ENCODE assay signal across 14 cellular contexts in genomic region chr14:79708426-79708825, GRCh38.
A peak's percentile ranks its signal among the peaks of the same experiment; 100 is the strongest.
DNase-seq lines count a peak whose midpoint lies in the region; ATAC-seq, FAIRE-seq and TF ChIP-seq lines count a peak whose summit lies in the region.
"Had no signal": no experiment of that assay in that cellular context is flagged by ENCODE, and none has a peak within 500 bp of the region (broad histone marks: within the 10 kb centered on the region; RNA-seq: fewer than 3 reads in every experiment).

No MANE protein-coding gene starts in this region.

- FAIRE-seq in A549 (lab: Jason Lieb, UNC) (no peak), GM19239 (lab: Jason Lieb, UNC) (no peak)
- FAIRE-seq: GM12892 had no signal

- no peaks in the 10 kb centered on the region for H3F3A ChIP-seq in smooth muscle cell (ENCODE audit: low read depth)

- no peaks in the 10 kb centered on the region for H3K27me3 Mint-ChIP-seq in mesothelial cell of epicardium (ENCODE audit: low read depth)
- H3K27me3 Mint-ChIP-seq: CD4-positive, alpha-beta T cell had no signal

- H3K9me3 Mint-ChIP-seq in mesothelial cell of epicardium: no peaks in the 10 kb centered on the region

- WGBS in A549 (ENCODE audit: missing lambda C conversion rate): 67% methylated on average over 3 of the region's 3 CpGs
- WGBS in smooth muscle cell (ENCODE audit: low lambda C conversion rate): 92% methylated on average over 3 of the region's 3 CpGs

- H3K4me1 Mint-ChIP-seq in mesothelial cell of epicardium: peaks cover 74% of the 10 kb centered on the region

- no peaks in the 10 kb centered on the region for H3K36me3 Mint-ChIP-seq in mesothelial cell of epicardium

- TF ChIP-seq CTCF in A549 (IDR thresholded peaks at IDR 0.05) (no peak), mesothelial cell of epicardium (IDR thresholded peaks at IDR 0.05; ENCODE audit: unreplicated experiment) (no peak), smooth muscle cell (IDR thresholded peaks at IDR 0.05; ENCODE audit: borderline replicate concordance, insufficient read depth, poor library complexity, severe bottlenecking) (no peak)

- no peak overlapping the region for H3K4me3 Mint-ChIP-seq in mesothelial cell of epicardium
- H3K4me3 Mint-ChIP-seq: CD4-positive, alpha-beta T cell had no signal

- ATAC-seq in A549 (no peak), GM19455 (IDR thresholded peaks at IDR 0.05; ENCODE audit: unreplicated experiment) (no peak)

- TF ChIP-seq EP300 in A549 (IDR thresholded peaks at IDR 0.05): no peak

- CTCF ChIA-PET in A549 (lab: Yijun Ruan, JAX): no interaction called here

- no peak for TF ChIP-seq POLR2A in A549 (IDR thresholded peaks at IDR 0.05; ENCODE audit: low read length)

- peaks cover 11% of the 10 kb centered on the region; the same call in 2 of the 3 replicates for H3K4me1 ChIP-seq in A549
- H3K4me1 ChIP-seq in smooth muscle cell (ENCODE audit: low read depth): peaks cover 6% of the 10 kb centered on the region
- H3K4me1 ChIP-seq: BE2C, HAP-1 had no signal

- DNase-seq in A549 (ENCODE audit: low read depth in 1 of 2, low spot score in 1 of 2) (no peak), NCI-H69 (lab: John Stamatoyannopoulos, UW) (peak; percentile 79), mesothelial cell of epicardium (ENCODE audit: low spot score in 2 of 2, unreplicated experiment in 2 of 2) (no peak), smooth muscle cell (lab: John Stamatoyannopoulos, UW; ENCODE audit: unreplicated experiment) (no peak), GM19239 (ENCODE audit: insufficient read length, low spot score) (no peak)
- DNase-seq: ACHN; BE2C; CD4-positive, alpha-beta T cell; DMS79; GDM1; GM23248 had no signal

- no peak for TF ChIP-seq RAD21 in A549 (conservative IDR thresholded peaks at IDR 0.05 in 1 of 2, IDR thresholded peaks at IDR 0.05 in 1 of 2)

- H3K4me2 ChIP-seq in A549: peak overlapping the region; percentile 60; the same call in 2 of the 3 replicates
- no peak overlapping the region for H3K4me2 ChIP-seq in smooth muscle cell

- no peak overlapping the region for H3K4me3 ChIP-seq in A549
- no peak overlapping the region for H3K4me3 ChIP-seq in smooth muscle cell
- H3K4me3 ChIP-seq: GM23248, HAP-1 had no signal

- no peaks in the 10 kb centered on the region for H3K27me3 ChIP-seq in smooth muscle cell (ENCODE audit: low read depth)
- H3K27me3 ChIP-seq: BE2C had no signal

- H3K79me2 ChIP-seq in smooth muscle cell (ENCODE audit: low read depth): no peaks in the 10 kb centered on the region

- peak overlapping the region; percentile 20 for H3K9ac ChIP-seq in smooth muscle cell (ENCODE audit: low read depth)
- H3K9ac ChIP-seq: GM23248 had no signal

- H3K36me3 ChIP-seq in smooth muscle cell (ENCODE audit: low read depth): no peaks in the 10 kb centered on the region
- H3K36me3 ChIP-seq: BE2C, HAP-1 had no signal

- H3K9me3 ChIP-seq in A549 (no peaks in the 10 kb centered on the region), smooth muscle cell (replicated peaks; ENCODE audit: low read depth) (no peaks in the 10 kb centered on the region)
- H3K9me3 ChIP-seq: BE2C, HAP-1 had no signal

- no peak overlapping the region for H3K27ac ChIP-seq in A549
- H3K27ac ChIP-seq in smooth muscle cell (ENCODE audit: low read depth): no peak overlapping the region
- H3K27ac ChIP-seq: GM23248 had no signal

- no peaks in the 10 kb centered on the region for H4K20me1 ChIP-seq in smooth muscle cell (ENCODE audit: low read depth)

- peak overlapping the region; percentile 14 for H3K27ac Mint-ChIP-seq in mesothelial cell of epicardium
- H3K27ac Mint-ChIP-seq: CD4-positive, alpha-beta T cell had no signal

- POLR2A ChIA-PET in A549 (lab: Yijun Ruan, JAX): no interaction called here

- no peak overlapping the region for H2AFZ ChIP-seq in smooth muscle cell (ENCODE audit: low read depth)
- H2AFZ ChIP-seq: GM23248 had no signal

TF ChIP-seq in A549, 52 proteins besides CTCF, POLR2A, EP300 and RAD21:
- TF ChIP-seq ZFP36 (IDR thresholded peaks at IDR 0.05; ENCODE audit: borderline replicate concordance, partially characterized antibody) (no peak), KDM1A (IDR thresholded peaks at IDR 0.05; ENCODE audit: low read depth) (no peak), NPAS2 (CRISPR knock-in tag; IDR thresholded peaks at IDR 0.05; ENCODE audit: borderline replicate concordance) (no peak), NFE2L2 (conservative IDR thresholded peaks at IDR 0.05; ENCODE audit: low read length) (no peak), RCOR1 (IDR thresholded peaks at IDR 0.05; ENCODE audit: low read depth, low read length) (no peak), SMC3 (IDR thresholded peaks at IDR 0.05) (no peak), SREBF2 (IDR thresholded peaks at IDR 0.05) (no peak)
TF ChIP-seq in A549: peak in this region for 0.
